ENCODE assay signal across 11 cellular contexts in the genomic region with DNA sequence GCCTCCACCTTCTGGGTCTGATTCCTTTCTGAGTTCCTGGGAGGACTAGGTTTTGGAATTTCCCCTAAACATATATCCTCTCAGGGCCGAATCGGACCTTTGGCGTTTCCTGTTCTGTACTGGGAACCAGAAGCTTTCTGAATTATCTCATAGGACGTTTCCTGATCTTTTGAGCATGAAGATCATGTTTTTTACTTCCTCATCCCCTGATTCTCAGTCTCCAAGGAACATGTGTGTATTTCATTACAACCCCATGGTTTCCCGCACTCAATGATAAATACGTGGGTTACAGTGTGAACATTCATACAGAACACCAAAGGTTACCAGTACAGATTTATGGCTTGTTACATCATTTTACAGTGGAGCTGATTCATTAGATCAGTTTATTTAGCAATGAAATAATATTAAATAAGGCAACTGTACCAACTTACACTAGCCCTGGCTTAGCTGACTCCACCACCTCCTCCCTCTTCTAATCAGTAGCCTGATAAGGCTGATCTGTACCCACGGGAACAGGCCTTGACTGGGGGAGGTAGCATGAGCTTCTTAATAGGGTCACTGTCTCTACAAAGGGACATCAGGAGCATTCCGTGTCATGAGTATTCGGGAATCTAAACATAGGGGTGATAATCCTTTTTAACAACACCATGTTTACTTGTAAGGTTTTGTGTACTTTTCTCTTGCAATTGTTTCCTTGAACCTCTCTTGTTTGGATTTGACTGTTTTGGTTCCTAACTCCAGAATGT. TPM values are rescaled to one million over a fixed set of nuclear protein-coding genes. Genes with fewer than 3 reads are reported as not detected.
A peak's percentile ranks its signal among the peaks of the same experiment; 100 is the strongest.
DNase-seq lines count a peak whose midpoint lies in the region; ATAC-seq and TF ChIP-seq lines count a peak whose summit lies in the region.
"Had no signal": no experiment of that assay in that cellular context is flagged by ENCODE, and none has a peak within 500 bp of the region (broad histone marks: within the 10 kb centered on the region; RNA-seq: fewer than 3 reads in every experiment).

No MANE protein-coding gene starts in this region.

- intact Hi-C loops in mammary epithelial cell (cut with micrococcal nuclease) (no loop called here), left lung (cut with DNase I) (no loop called here)

- H3K9ac ChIP-seq in HUES64 (ENCODE audit: low read depth, low read length) (no peak overlapping the region), mammary epithelial cell (ENCODE audit: insufficient read depth, low read length) (no peak overlapping the region), smooth muscle cell (ENCODE audit: low read depth) (peak overlapping the region; percentile 64)

- no TSS peak for BruUV-seq in mammary epithelial cell (replicated peaks; lab: Mats Ljungman, UMichigan)

- no peak overlapping the region for H3K4me3 ChIP-seq in HUES64 (ENCODE audit: low read length)
- H3K4me3 ChIP-seq in mammary epithelial cell (replicated peaks in 1 of 3; ENCODE audit: insufficient read depth in 1 of 3, low read depth in 2 of 3, low read length in 3 of 3) = no peak overlapping the region
- no peak overlapping the region for H3K4me3 ChIP-seq in left lung
- H3K4me3 ChIP-seq in smooth muscle cell = no peak overlapping the region

- H3K79me2 ChIP-seq in mammary epithelial cell (ENCODE audit: insufficient read depth, low read length) = no peaks in the 10 kb centered on the region
- no peaks in the 10 kb centered on the region for H3K79me2 ChIP-seq in smooth muscle cell (ENCODE audit: low read depth)

- H3K27me3 ChIP-seq in HUES64 (ENCODE audit: insufficient read depth, low read length) (no peaks in the 10 kb centered on the region), mammary epithelial cell (ENCODE audit: insufficient read depth, low read length) (no peaks in the 10 kb centered on the region), left lung (no peaks in the 10 kb centered on the region), smooth muscle cell (ENCODE audit: low read depth) (no peaks in the 10 kb centered on the region)

- ATAC-seq in left lung (peak; percentile 50), HG03139 (IDR thresholded peaks at IDR 0.05; ENCODE audit: unreplicated experiment) (no peak)

- H3K27ac ChIP-seq in HUES64 (ENCODE audit: low read depth, low read length) (peak overlapping the region; percentile 14; the same call in 1 of the 2 replicates), mammary epithelial cell (ENCODE audit: insufficient read depth, low read depth, low read length) (no peak overlapping the region), left lung (peak overlapping the region; percentile 6 to 44), smooth muscle cell (ENCODE audit: low read depth) (peak overlapping the region; percentile 90)

- CTCF ChIA-PET in mammary epithelial cell (lab: Charles Lee; ENCODE audit: low non-redundant PET) = no interaction called here

- in situ Hi-C loops in mammary epithelial cell (cut with MboI; ENCODE audit: low sequenced_read_pairs in 2 of 2) = no loop called here

- DNase-seq in mammary epithelial cell (peak; percentile 48), left lung (no peak), smooth muscle cell (lab: John Stamatoyannopoulos, UW; ENCODE audit: unreplicated experiment) (no peak), NCI-H2029 (lab: John Stamatoyannopoulos, UW) (no peak), COLO829 (ENCODE audit: low spot score) (no peak)
- DNase-seq in NK-92 treated with Interleukin-12 subunit alpha and Interleukin-12 subunit beta, amount 100 ng/mL, for 24 hours (lab: John Stamatoyannopoulos, UW) = no peak
- DNase-seq: activated CD4-positive, alpha-beta T cell treated with anti-CD3 and anti-CD28 coated beads, Interleukin-2, amount 10 ng/mL, durations not matched to agents 7 days and 5 days; MM.1S; stimulated activated CD4-positive, alpha-beta T cell treated with anti-CD3 and anti-CD28 coated beads, Interleukin-4, amount 100 ng/mL, for 1 hour had no signal

- no peak for TF ChIP-seq CTCF in mammary epithelial cell (conservative IDR thresholded peaks at IDR 0.05 in 1 of 2, IDR thresholded peaks at IDR 0.05 in 1 of 2; ENCODE audit: extremely low read depth in 1 of 2, insufficient read depth in 1 of 2, low read depth in 1 of 2, low read length in 2 of 2)
- TF ChIP-seq CTCF in left lung (IDR thresholded peaks at IDR 0.05) = no peak
- TF ChIP-seq CTCF in smooth muscle cell (IDR thresholded peaks at IDR 0.05; ENCODE audit: borderline replicate concordance, insufficient read depth, poor library complexity, severe bottlenecking) = no peak

- H3F3A ChIP-seq in smooth muscle cell (ENCODE audit: low read depth) = peaks cover 22% of the 10 kb centered on the region

- H3K4me1 ChIP-seq in HUES64 (ENCODE audit: insufficient read depth, low read length) (peaks cover 6% of the 10 kb centered on the region; the same call in 1 of the 2 replicates), mammary epithelial cell (ENCODE audit: insufficient read depth, low read length) (peaks cover 22% of the 10 kb centered on the region), left lung (peaks cover 0 to 7% of the 10 kb centered on the region in 2 donors), smooth muscle cell (ENCODE audit: low read depth) (peaks cover 2% of the 10 kb centered on the region)

- dilution Hi-C loops in mammary epithelial cell (cut with HindIII; ENCODE audit: low sequenced_read_pairs) = no loop called here

- WGBS in HUES64 = 82% methylated on average over 9 of the region's 9 CpGs
- 88% methylated on average over 9 of the region's 9 CpGs for WGBS in mammary epithelial cell (ENCODE audit: low coverage, missing lambda C conversion rate)
- WGBS in smooth muscle cell (ENCODE audit: low lambda C conversion rate) = 19% methylated on average over 9 of the region's 9 CpGs

- H3K36me3 ChIP-seq in HUES64 (ENCODE audit: insufficient read depth, low read length) (no peaks in the 10 kb centered on the region), mammary epithelial cell (ENCODE audit: insufficient read depth, low read length) (no peaks in the 10 kb centered on the region), left lung (no peaks in the 10 kb centered on the region), smooth muscle cell (ENCODE audit: low read depth) (no peaks in the 10 kb centered on the region)

- H4K20me1 ChIP-seq in mammary epithelial cell (ENCODE audit: insufficient read depth, low read length) = no peaks in the 10 kb centered on the region
- no peaks in the 10 kb centered on the region for H4K20me1 ChIP-seq in smooth muscle cell (ENCODE audit: low read depth)

- H2AFZ ChIP-seq in mammary epithelial cell (ENCODE audit: low read depth, low read length) (peak overlapping the region; percentile 46), smooth muscle cell (ENCODE audit: low read depth) (peak overlapping the region; percentile 1)

- H3K9me3 ChIP-seq in HUES64 (ENCODE audit: insufficient read depth, low read depth, low read length) (no peaks in the 10 kb centered on the region), mammary epithelial cell (replicated peaks; ENCODE audit: insufficient read depth, low read length) (no peaks in the 10 kb centered on the region), left lung (no peaks in the 10 kb centered on the region), smooth muscle cell (replicated peaks; ENCODE audit: low read depth) (no peaks in the 10 kb centered on the region)

- no peak overlapping the region for H3K4me2 ChIP-seq in mammary epithelial cell (ENCODE audit: insufficient read depth, low read depth, low read length)
- peak overlapping the region; percentile 24 for H3K4me2 ChIP-seq in smooth muscle cell

RNA-seq across cellular contexts. Expression of a gene that starts 57.8 kb away (rescaled TPM):
- 31.2 TPM for polyA plus RNA-seq in HUES64 (2013, experiment 1 of 2)
- polyA plus RNA-seq in HUES64 (2013, experiment 2 of 2) = 30.6 TPM
- total RNA-seq in mammary epithelial cell (100 to 1,000 TPM in 1 of 2 donors, 10 to 100 TPM in 1; 38.8 to 150 TPM), left lung (10 to 100 TPM; 60.8 to 63.0 TPM), smooth muscle cell (172 and 184 TPM in 2 replicates)
- polyA plus RNA-seq in mammary epithelial cell (115 TPM), smooth muscle cell (81.6 and 90.9 TPM in 2 replicates)
- 99.8 TPM for polyA minus RNA-seq in mammary epithelial cell
